Comparison of ENCODE assay signal across 11 cellular contexts in the genomic region with DNA sequence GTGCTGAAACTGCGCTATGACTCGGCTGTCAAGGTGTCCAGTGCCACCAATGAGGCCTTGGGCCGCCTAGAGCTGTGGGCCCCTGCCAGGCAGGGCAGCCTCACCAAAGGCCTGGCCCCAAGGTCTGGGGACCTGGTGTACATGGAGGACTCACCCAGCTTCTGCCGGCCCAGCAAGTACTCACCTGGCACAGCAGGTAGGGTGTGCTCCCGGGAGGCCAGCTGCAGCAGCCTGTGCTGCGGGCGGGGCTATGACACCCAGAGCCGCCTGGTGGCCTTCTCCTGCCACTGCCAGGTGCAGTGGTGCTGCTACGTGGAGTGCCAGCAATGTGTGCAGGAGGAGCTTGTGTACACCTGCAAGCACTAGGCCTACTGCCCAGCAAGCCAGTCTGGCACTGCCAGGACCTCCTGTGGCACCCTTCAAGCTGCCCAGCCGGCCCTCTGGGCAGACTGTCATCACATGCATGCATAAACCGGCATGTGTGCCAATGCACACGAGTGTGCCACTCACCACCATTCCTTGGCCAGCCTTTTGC. TPM values are rescaled to one million over a fixed set of nuclear protein-coding genes. Genes with fewer than 3 reads are reported as not detected.
DNase-seq lines count a peak whose midpoint lies in the region; ATAC-seq and FAIRE-seq lines count a peak whose summit lies in the region.
"Had no signal": no experiment of that assay in that cellular context is flagged by ENCODE, and none has a peak within 500 bp of the region (broad histone marks: within the 10 kb centered on the region; RNA-seq: fewer than 3 reads in every experiment).

No MANE protein-coding gene starts in this region.

- FAIRE-seq in small intestine (lab: Jason Lieb, UNC) = no peak

- no peaks in the 10 kb centered on the region for H3K4me1 ChIP-seq in small intestine (ENCODE audit: control insufficient read depth in 2 of 2, insufficient read depth in 1 of 2, low read depth in 1 of 2, low read length in 1 of 2)

- peak; percentile 50 for DNase-seq in NCI-H748 (lab: John Stamatoyannopoulos, UW; ENCODE audit: unreplicated experiment)
- no peak for DNase-seq in NCI-H748 treated with DMSO at 0.1 percent for 48 hours (lab: John Stamatoyannopoulos, UW)
- DNase-seq in NCI-H2029 (lab: John Stamatoyannopoulos, UW) = peak; percentile 50
- peak; percentile 89 for DNase-seq in cerebellar cortex (ENCODE audit: low spot score)
- peak; percentile 89 for DNase-seq in small intestine
- DNase-seq in putamen (ENCODE audit: low spot score) = no peak
- DNase-seq in Ammon's horn (ENCODE audit: low spot score) = no peak

- no peaks in the 10 kb centered on the region for H3K36me3 ChIP-seq in small intestine (ENCODE audit: control insufficient read depth in 2 of 2, insufficient read depth in 2 of 2, low read length in 2 of 2)
- H3K36me3 ChIP-seq: BLaER1 treated with 17β-estradiol and CSF1 and Interleukin-3, amounts not matched to agents 10 nM and 100 nM had no signal

- ATAC-seq in HG03354 (IDR thresholded peaks at IDR 0.05; ENCODE audit: poor library complexity, severe bottlenecking, unreplicated experiment) = no peak
- ATAC-seq: naive thymus-derived CD8-positive, alpha-beta T cell had no signal

- 18 to 59% (median 33%) methylated on average over 12 of the region's 12 CpGs for WGBS in small intestine, 3 donors

- no peak overlapping the region for H3K4me3 ChIP-seq in small intestine (ENCODE audit: low read depth in 1 of 2, low read length in 2 of 2)
- H3K4me3 ChIP-seq: BLaER1 treated with 17β-estradiol and CSF1 and Interleukin-3, amounts not matched to agents 10 nM and 100 nM; dorsolateral prefrontal cortex had no signal

- H3K9me3 ChIP-seq in small intestine (ENCODE audit: control insufficient read depth, low read depth) = no peaks in the 10 kb centered on the region
- H3K9me3 ChIP-seq: BLaER1 treated with 17β-estradiol and CSF1 and Interleukin-3, amounts not matched to agents 10 nM and 100 nM had no signal

- peaks cover 0 to 2% of the 10 kb centered on the region in 2 donors for H3K27me3 ChIP-seq in small intestine (ENCODE audit: control insufficient read depth in 2 of 2, insufficient read depth in 2 of 2, low read length in 2 of 2)
- H3K27me3 ChIP-seq: BLaER1 treated with 17β-estradiol and CSF1 and Interleukin-3, amounts not matched to agents 10 nM and 100 nM; dorsolateral prefrontal cortex had no signal

- peak overlapping the region in 1 of 2 donors; percentile 16 for H3K27ac ChIP-seq in small intestine (ENCODE audit: low read depth in 1 of 2, low read length in 1 of 2)

RNA-seq across cellular contexts. Expression of a gene that starts 25.0 kb away (rescaled TPM):
- polyA plus RNA-seq in small intestine = under 1 TPM; 0.22 to 0.63 (median 0.54) TPM
- polyA plus RNA-seq: naive thymus-derived CD8-positive, alpha-beta T cell had no signal

RNA-seq across cellular contexts. Expression of a gene that starts 46.5 kb away (rescaled TPM):
- 10 to 100 TPM; 41.0 to 54.1 (median 46.5) TPM for polyA plus RNA-seq in small intestine

RNA-seq across cellular contexts. Expression of a gene that starts 57.9 kb away (rescaled TPM):
- 1 to 10 TPM; 2.9 to 8.9 (median 5.4) TPM for polyA plus RNA-seq in small intestine
- polyA plus RNA-seq: naive thymus-derived CD8-positive, alpha-beta T cell had no signal

Comparison
In these comparisons a context has a peak if more than half of its experiments do, and no peak if none do; other contexts are left out.
1. DNase-seq: peak in NCI-H748 (single experiment), NCI-H2029 (single experiment), cerebellar cortex (single experiment) and small intestine (single experiment); none in NCI-H748 treated with DMSO at 0.1 percent for 48 hours (single experiment), putamen (single experiment) and Ammon's horn (single experiment).